ENCODE assay signal across 8 cellular contexts in the genomic region with DNA sequence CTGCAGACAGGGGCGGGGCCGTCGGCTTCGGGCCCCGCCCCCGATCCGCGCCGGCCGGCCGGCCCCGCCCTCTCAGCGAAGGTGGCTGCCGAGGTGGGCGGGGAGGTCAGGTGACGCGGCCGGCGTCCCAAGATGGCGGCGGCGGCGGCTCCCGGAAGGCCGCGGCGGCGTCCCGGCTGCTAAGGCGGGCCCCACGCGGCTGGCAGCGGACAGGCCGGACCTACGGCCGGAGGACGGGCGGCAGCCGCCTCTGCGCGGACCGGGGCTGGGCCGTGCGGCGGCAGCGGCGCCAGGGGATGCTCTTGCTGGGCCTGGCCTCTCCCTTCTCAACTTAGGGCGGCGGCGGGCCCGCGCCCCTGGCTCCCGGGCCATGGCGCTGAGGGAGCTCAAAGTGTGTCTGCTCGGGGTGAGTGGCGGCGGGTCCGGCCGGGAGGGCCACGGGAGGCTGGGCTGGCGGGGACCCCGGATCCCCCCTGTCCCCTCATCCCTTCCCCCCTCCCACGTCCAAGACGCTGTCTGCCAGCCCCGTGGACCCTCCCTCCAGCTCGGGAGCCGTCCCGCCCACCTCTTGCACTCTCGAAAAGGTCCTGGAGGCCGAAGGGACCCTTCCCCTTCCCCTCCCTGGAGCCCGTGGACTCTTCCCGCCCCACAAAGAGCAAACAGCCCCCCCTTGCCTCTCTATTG. TPM values are rescaled to one million over a fixed set of nuclear protein-coding genes. Genes with fewer than 3 reads are reported as not detected.
A peak's percentile ranks its signal among the peaks of the same experiment; 100 is the strongest.
DNase-seq lines count a peak whose midpoint lies in the region; ATAC-seq lines count a peak whose summit lies in the region.

A gene with protein sequence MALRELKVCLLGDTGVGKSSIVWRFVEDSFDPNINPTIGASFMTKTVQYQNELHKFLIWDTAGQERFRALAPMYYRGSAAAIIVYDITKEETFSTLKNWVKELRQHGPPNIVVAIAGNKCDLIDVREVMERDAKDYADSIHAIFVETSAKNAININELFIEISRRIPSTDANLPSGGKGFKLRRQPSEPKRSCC (plus strand): TSS at position 109 of the 684 bp plus-strand sequence. CDS start 262 bp downstream, at position 371.

- in situ Hi-C loops in SK-MEL-5 (cut with HindIII; ENCODE audit: low pct_unique_long_range_greater_than_20kb, low sequenced_read_pairs): no loop called here

- DNase-seq in DMS79 treated with DMSO at 0.1 percent for 48 hours (lab: John Stamatoyannopoulos, UW): peak; percentile 25
- peak; percentile 82 for DNase-seq in HuH-7.5 (ENCODE audit: low spot score)
- peak; percentile 72 for DNase-seq in SK-MEL-5 (ENCODE audit: low read depth, low spot score)
- DNase-seq in activated naive CD4-positive, alpha-beta T cell treated with Interleukin-2 at 50 U/mL for 16 hours: peak; percentile 81
- peak; percentile 93 for DNase-seq in germinal center (ENCODE audit: low spot score)
- DNase-seq in nucleus accumbens (lab: John Stamatoyannopoulos, UW): peak in 48 of 56 donors; percentile 27 to 87 (median 58)
- peak in 47 of 49 donors; percentile 12 to 87 (median 61) for DNase-seq in substantia nigra (lab: John Stamatoyannopoulos, UW)

- peak; percentile 81 for ATAC-seq in GM21515 (IDR thresholded peaks at IDR 0.05; ENCODE audit: unreplicated experiment)

- peak within 1 kb of the TSS; percentile 82 for H3K27ac ChIP-seq in substantia nigra (ENCODE audit: low read depth, low read length, poor library complexity, severe bottlenecking)

RNA-seq across cellular contexts. Expression of the gene that starts here (rescaled TPM):
- 16.1 and 18.0 TPM in 2 replicates for total RNA-seq in SK-MEL-5 (2014; rRNA removed; shearing (Covaris generic))
- 14.6 and 14.9 TPM in 2 replicates for polyA plus RNA-seq in SK-MEL-5 (2015; cell fraction: cytosol; rRNA removed)
- polyA plus RNA-seq in SK-MEL-5 (2015; cell fraction: nucleus; rRNA removed): 5.9 and 6.8 TPM in 2 replicates

Comparison
In these comparisons a context has a peak if more than half of its experiments do, and no peak if none do; other contexts are left out.
1. Peak in every context shown above with its lines: DNase-seq, ATAC-seq and H3K27ac ChIP-seq.
2. DNase-seq: peak in every context shown above with its lines; median percentile 93 in germinal center; 82 in HuH-7.5; 81 in activated naive CD4-positive, alpha-beta T cell treated with Interleukin-2 at 50 U/mL for 16 hours; 72 in SK-MEL-5; 61 in substantia nigra; 58 in nucleus accumbens; 25 in DMS79 treated with DMSO at 0.1 percent for 48 hours.